In the genomic region with DNA sequence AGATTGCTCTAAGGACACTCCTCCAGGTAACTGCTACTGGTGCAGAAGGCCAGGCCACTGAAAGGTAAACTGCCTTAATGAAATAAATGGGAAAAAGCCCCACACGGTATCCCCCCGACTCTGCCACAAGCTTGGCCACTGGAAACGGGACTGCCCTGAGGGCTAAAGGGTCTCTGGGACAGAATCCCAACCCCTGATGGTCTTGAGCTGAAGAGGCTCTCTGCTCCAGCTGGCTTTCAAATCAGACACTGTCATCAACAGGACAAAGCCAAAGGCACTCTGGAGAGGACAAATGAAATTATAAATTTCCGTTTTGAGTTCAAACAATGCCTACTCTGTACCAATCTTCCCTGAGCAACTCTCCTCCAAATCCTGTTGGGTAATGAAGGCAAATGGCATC, we compare ENCODE assay signal across 24 cellular contexts.
"Had no signal": no experiment of that assay in that cellular context is flagged by ENCODE, and none has a peak within 500 bp of the region (broad histone marks: within the 10 kb centered on the region; RNA-seq: fewer than 3 reads in every experiment).

No MANE protein-coding gene starts in this region.

- H3K4me3 Mint-ChIP-seq: dendritic cell treated with granulocyte-macrophage colony-stimulating factor and Interleukin-4, amounts not matched to agents 40 ng/mL and 50 ng/mL, for 4 days; effector memory CD8-positive, alpha-beta T cell; endodermal cell; naive thymus-derived CD4-positive, alpha-beta T cell had no signal

- H3K27ac ChIP-seq: colonic mucosa, epithelial cell of prostate, esophagus squamous epithelium, gastrocnemius medialis, heart right ventricle, left lung, lower lobe of right lung had no signal

- ATAC-seq: effector memory CD8-positive, alpha-beta T cell; esophagus mucosa; gastrocnemius medialis; heart right ventricle; left cardiac atrium; left lung; left ventricle myocardium superior; lower lobe of right lung; naive thymus-derived CD4-positive, alpha-beta T cell had no signal

- H3K4me1 Mint-ChIP-seq: naive thymus-derived CD4-positive, alpha-beta T cell had no signal

- H3K4me3 ChIP-seq: colonic mucosa, esophagus squamous epithelium, gastrocnemius medialis, heart right ventricle, left lung, lower lobe of right lung had no signal

- H3K9me3 ChIP-seq: colonic mucosa, esophagus squamous epithelium, gastrocnemius medialis, heart right ventricle, left lung, lower lobe of right lung had no signal

- H3K27ac Mint-ChIP-seq: dendritic cell treated with granulocyte-macrophage colony-stimulating factor and Interleukin-4, amounts not matched to agents 40 ng/mL and 50 ng/mL, for 4 days; effector memory CD8-positive, alpha-beta T cell; endodermal cell; naive thymus-derived CD4-positive, alpha-beta T cell had no signal

- H3K36me3 ChIP-seq: colonic mucosa, esophagus squamous epithelium, gastrocnemius medialis, heart right ventricle, left lung, lower lobe of right lung had no signal

- H3K9me3 Mint-ChIP-seq: effector memory CD8-positive, alpha-beta T cell had no signal

- H3K4me1 ChIP-seq: colonic mucosa, esophagus squamous epithelium, gastrocnemius medialis, heart right ventricle, left lung, lower lobe of right lung had no signal

- H3K27me3 Mint-ChIP-seq: dendritic cell treated with granulocyte-macrophage colony-stimulating factor and Interleukin-4, amounts not matched to agents 40 ng/mL and 50 ng/mL, for 4 days had no signal

- H3K27me3 ChIP-seq: colonic mucosa, esophagus squamous epithelium, gastrocnemius medialis, heart right ventricle, left lung had no signal

- DNase-seq: colonic mucosa; cortex of kidney; effector CD8-positive, alpha-beta T cell; effector memory CD8-positive, alpha-beta T cell; endodermal cell; erythroblast; esophagus squamous epithelium; foreskin fibroblast; foreskin melanocyte; gastrocnemius medialis; glutamatergic neuron; head of caudate nucleus; heart right ventricle; hippocampal formation; left cardiac atrium; left lung; left ventricle myocardium superior; lower lobe of right lung; mesenchymal stem cell; midbrain; naive thymus-derived CD4-positive, alpha-beta T cell had no signal
